In the genomic region with DNA sequence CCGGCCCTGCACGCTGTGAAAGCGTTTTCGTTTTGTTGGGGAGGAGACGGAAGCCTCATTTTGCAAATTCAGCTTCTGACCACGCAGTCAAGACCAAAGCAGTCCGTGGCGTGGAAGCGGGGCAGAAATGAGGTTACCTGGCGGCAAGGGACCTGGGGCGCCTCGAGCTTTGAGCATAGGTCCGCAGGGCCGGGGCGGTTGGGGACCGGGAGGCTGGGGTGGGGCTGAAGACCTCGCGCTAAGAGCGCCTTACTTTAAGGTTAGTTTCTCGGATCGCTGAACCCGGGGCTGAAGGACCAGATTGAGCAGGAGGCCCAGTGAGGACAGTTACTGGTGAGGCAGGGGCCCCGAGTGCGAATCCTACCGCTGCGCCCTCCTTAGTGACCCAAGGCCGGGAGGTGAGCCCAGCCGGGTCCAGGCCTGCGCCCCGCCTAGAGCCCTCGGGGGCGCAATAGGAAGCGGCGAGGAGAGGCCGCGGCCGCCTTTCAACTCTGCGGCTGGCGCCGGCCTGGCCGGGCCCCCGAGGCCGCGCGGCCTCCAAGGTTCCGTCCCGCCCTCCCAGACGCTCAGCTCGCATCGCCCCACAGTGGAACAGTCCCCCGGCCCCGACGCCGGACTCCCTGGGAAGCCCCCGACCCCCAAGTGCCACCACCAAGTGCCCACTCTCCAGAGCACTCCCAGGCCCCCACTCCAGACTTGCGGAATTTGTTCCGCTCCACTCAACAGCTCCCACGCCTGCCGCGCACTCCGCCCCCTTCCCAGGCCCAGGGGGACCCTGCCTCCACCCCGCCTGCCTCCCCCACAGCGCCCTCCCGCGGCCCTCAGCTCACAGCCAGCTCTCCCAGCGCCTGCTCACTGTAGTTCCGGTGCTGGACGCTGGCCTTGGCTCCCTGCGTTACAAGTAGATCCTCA, we compare ENCODE assay signal across 11 cellular contexts. TPM values are rescaled to one million over a fixed set of nuclear protein-coding genes. Genes with fewer than 3 reads are reported as not detected.
DNase-seq lines count a peak whose midpoint lies in the region; ATAC-seq and TF ChIP-seq lines count a peak whose summit lies in the region.
"Had no signal": no experiment of that assay in that cellular context is flagged by ENCODE, and none has a peak within 500 bp of the region (broad histone marks: within the 10 kb centered on the region; RNA-seq: fewer than 3 reads in every experiment).

No MANE protein-coding gene starts in this region.

- no peak for DNase-seq in CD4-positive, CD25-positive, alpha-beta regulatory T cell
- DNase-seq in epithelial cell of proximal tubule (ENCODE audit: low read depth) (no peak), osteocyte (ENCODE audit: extremely low spot score, unreplicated experiment) (no peak), NCI-H510A treated with DMSO at 0.1 percent for 48 hours (lab: John Stamatoyannopoulos, UW) (no peak), NCI-H1436 treated with DMSO at 0.1 percent for 48 hours (lab: John Stamatoyannopoulos, UW) (no peak)
- no peak for DNase-seq in stimulated activated CD4-positive, alpha-beta T cell treated with anti-CD3 and anti-CD28 coated beads, Interleukin-1b, Interleukin-23, amount 100 ng/mL, for 48 hours
- no peak for DNase-seq in activated CD4-positive, alpha-beta T cell treated with anti-CD3 and anti-CD28 coated beads, Interleukin-2, amount 50 U/mL, for 48 hours
- DNase-seq: activated T-cell treated with anti-CD3 and anti-CD28 coated beads for 4 hours had no signal

- no peak for ATAC-seq in CD4-positive, CD25-positive, alpha-beta regulatory T cell (ENCODE audit: low read depth in 2 of 2)

- H3K27ac ChIP-seq in CD4-positive, CD25-positive, alpha-beta regulatory T cell (ENCODE audit: insufficient read depth, low read length, poor library complexity, severe bottlenecking) = no peak overlapping the region
- no peak overlapping the region for H3K27ac ChIP-seq in HUES64 (ENCODE audit: low read depth, low read length)
- H3K27ac ChIP-seq: upper lobe of left lung had no signal

- no peak overlapping the region for H3K9ac ChIP-seq in HUES64 (ENCODE audit: low read depth, low read length)

- WGBS in HUES64 = 1% methylated on average over 69 of the region's 69 CpGs

- H3K4me1 ChIP-seq in CD4-positive, CD25-positive, alpha-beta regulatory T cell (ENCODE audit: control insufficient read depth, insufficient read depth, low read length, poor library complexity, severe bottlenecking) = peaks cover 18% of the 10 kb centered on the region
- peaks cover 16% of the 10 kb centered on the region for H3K4me1 ChIP-seq in HUES64 (ENCODE audit: insufficient read depth, low read length)
- H3K4me1 ChIP-seq: HAP-1 had no signal

- peak; percentile 31 for TF ChIP-seq CTCF in epithelial cell of proximal tubule (conservative IDR thresholded peaks at IDR 0.05; ENCODE audit: low read depth, low read length)
- TF ChIP-seq CTCF in osteocyte (IDR thresholded peaks at IDR 0.05) = peak; percentile 11

- peaks cover 0 to 1% (median 0%) of the 10 kb centered on the region in 7 donors for H3K9me3 Mint-ChIP-seq in CD4-positive, CD25-positive, alpha-beta regulatory T cell
- H3K9me3 Mint-ChIP-seq in osteocyte (ENCODE audit: unreplicated experiment) = no peaks in the 10 kb centered on the region

- no peaks in the 10 kb centered on the region for H3K9me3 ChIP-seq in CD4-positive, CD25-positive, alpha-beta regulatory T cell (ENCODE audit: control insufficient read depth in 2 of 2, low read length in 2 of 2)
- H3K9me3 ChIP-seq in HUES64 (ENCODE audit: insufficient read depth, low read depth, low read length) = no peaks in the 10 kb centered on the region
- H3K9me3 ChIP-seq: HAP-1, upper lobe of left lung had no signal

- H3K36me3 ChIP-seq in CD4-positive, CD25-positive, alpha-beta regulatory T cell (ENCODE audit: control insufficient read depth, insufficient read depth, low read length) = no peaks in the 10 kb centered on the region
- H3K36me3 ChIP-seq in HUES64 (ENCODE audit: insufficient read depth, low read length) = no peaks in the 10 kb centered on the region

- H3K4me3 Mint-ChIP-seq in CD4-positive, CD25-positive, alpha-beta regulatory T cell = peak overlapping the region in 3 of 4 donors; percentile 54 to 73 (median 66)
- H3K4me3 Mint-ChIP-seq in osteocyte (ENCODE audit: unreplicated experiment) = peak overlapping the region; percentile 85

- no peak overlapping the region for H3K27ac Mint-ChIP-seq in CD4-positive, CD25-positive, alpha-beta regulatory T cell
- no peak overlapping the region for H3K27ac Mint-ChIP-seq in osteocyte (ENCODE audit: unreplicated experiment)

- peaks cover 44% of the 10 kb centered on the region for H3K27me3 ChIP-seq in CD4-positive, CD25-positive, alpha-beta regulatory T cell (ENCODE audit: control insufficient read depth, insufficient read depth, low read length)
- peaks cover 100% of the 10 kb centered on the region for H3K27me3 ChIP-seq in HUES64 (ENCODE audit: insufficient read depth, low read length)

- peaks cover 0 to 20% (median 9%) of the 10 kb centered on the region in 4 donors for H3K4me1 Mint-ChIP-seq in CD4-positive, CD25-positive, alpha-beta regulatory T cell
- peaks cover 38% of the 10 kb centered on the region for H3K4me1 Mint-ChIP-seq in osteocyte (ENCODE audit: unreplicated experiment)

- H3K36me3 Mint-ChIP-seq in CD4-positive, CD25-positive, alpha-beta regulatory T cell = no peaks in the 10 kb centered on the region
- H3K36me3 Mint-ChIP-seq in osteocyte (ENCODE audit: unreplicated experiment) = peaks cover 11% of the 10 kb centered on the region

- H3K4me3 ChIP-seq in CD4-positive, CD25-positive, alpha-beta regulatory T cell (ENCODE audit: low read depth, low read length) = no peak overlapping the region
- H3K4me3 ChIP-seq in HUES64 (ENCODE audit: low read length) (peak overlapping the region; percentile 45; the same call in 1 of the 2 replicates), epithelial cell of proximal tubule (ENCODE audit: low read depth, low read length) (no peak overlapping the region)
- H3K4me3 ChIP-seq: HAP-1 had no signal

- H3K27me3 Mint-ChIP-seq in CD4-positive, CD25-positive, alpha-beta regulatory T cell = peaks cover 71% of the 10 kb centered on the region
- peaks cover 65% of the 10 kb centered on the region for H3K27me3 Mint-ChIP-seq in osteocyte (ENCODE audit: unreplicated experiment)

RNA-seq across cellular contexts. Expression of a gene that starts 7.6 kb away (rescaled TPM):
- total RNA-seq in CD4-positive, CD25-positive, alpha-beta regulatory T cell = 0.54 TPM
- under 1 TPM in 1 of 4 donors, not detected in 3; 0.32 TPM for polyA plus RNA-seq in CD4-positive, CD25-positive, alpha-beta regulatory T cell
- polyA plus RNA-seq in HUES64 (2013, experiment 1 of 2) = 5.7 TPM
- polyA plus RNA-seq in HUES64 (2013, experiment 2 of 2) = 6.7 TPM
- total RNA-seq in epithelial cell of proximal tubule (0.65 and 1.6 TPM in 2 replicates), osteocyte (2.2 and 3.5 TPM in 2 replicates)
